ENCODE assay signal across 1 cellular context in genomic region chr9:111078391-111079038, GRCh38.
TF ChIP-seq lines count a peak whose summit lies in the region.

No MANE protein-coding gene starts in this region.

TF ChIP-seq in GM23338, 12 proteins besides CTCF, POLR2A, EP300 and RAD21 (continued from another document):
- TF ChIP-seq ETS1 (IDR thresholded peaks at IDR 0.05) = no peak
- no peak for TF ChIP-seq POLR2AphosphoS5 (IDR thresholded peaks at IDR 0.05; ENCODE audit: low read depth)
TF ChIP-seq in GM23338: peak in this region for 0.
